9 cellular contexts compared by ENCODE assay signal in the genomic region with DNA sequence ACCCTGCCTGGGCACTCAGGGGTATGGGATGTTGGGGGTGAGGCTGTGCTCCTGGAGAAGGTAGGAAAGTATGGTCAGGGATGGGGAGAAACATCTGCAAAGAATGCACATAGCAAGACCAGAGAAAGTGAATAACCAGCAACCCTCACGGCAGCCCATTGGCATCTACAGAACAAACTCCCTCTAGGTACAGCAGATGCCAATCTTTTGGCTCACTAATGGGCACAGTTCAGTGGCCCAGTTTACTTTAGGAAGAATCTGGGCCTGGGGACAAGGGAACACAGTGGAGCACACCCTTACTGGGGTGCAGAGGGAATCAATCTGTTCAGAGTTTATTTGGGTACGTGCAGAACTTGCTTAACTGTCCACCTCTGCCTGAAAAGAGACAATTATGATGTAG.
DNase-seq lines count a peak whose midpoint lies in the region; ATAC-seq and TF ChIP-seq lines count a peak whose summit lies in the region.
"Had no signal": no experiment of that assay in that cellular context is flagged by ENCODE, and none has a peak within 500 bp of the region (broad histone marks: within the 10 kb centered on the region; RNA-seq: fewer than 3 reads in every experiment).

No MANE protein-coding gene starts in this region.

- H3K9me3 Mint-ChIP-seq in activated CD8-positive, alpha-beta T cell treated with anti-CD3 and anti-CD28 coated beads for 36 hours, result no peaks in the 10 kb centered on the region
- H3K9me3 Mint-ChIP-seq in activated CD8-positive, alpha-beta T cell treated with anti-CD3 and anti-CD28 coated beads, Interleukin-2, amount 10 ng/mL, durations not matched to agents 7 days and 5 days (ENCODE audit: insufficient read depth), result no peaks in the 10 kb centered on the region

- TF ChIP-seq EP300 in suprapubic skin (IDR thresholded peaks at IDR 0.05), result no peak

- no peaks in the 10 kb centered on the region for H3K27me3 Mint-ChIP-seq in activated CD8-positive, alpha-beta T cell treated with anti-CD3 and anti-CD28 coated beads for 36 hours
- no peaks in the 10 kb centered on the region for H3K27me3 Mint-ChIP-seq in activated CD8-positive, alpha-beta T cell treated with anti-CD3 and anti-CD28 coated beads, Interleukin-2, amount 10 ng/mL, durations not matched to agents 7 days and 5 days (ENCODE audit: low read depth)

- no peak overlapping the region for H3K4me2 ChIP-seq in OCI-LY7 (ENCODE audit: low read length)

- H3K36me3 ChIP-seq in suprapubic skin (no peaks in the 10 kb centered on the region), OCI-LY7 (ENCODE audit: insufficient read depth, low read length) (no peaks in the 10 kb centered on the region)

- no peaks in the 10 kb centered on the region for H3K79me2 ChIP-seq in OCI-LY7 (ENCODE audit: insufficient read depth, low read depth, low read length)

- no peak overlapping the region for H3K4me3 ChIP-seq in epithelial cell of esophagus (ENCODE audit: low read length)
- H3K4me3 ChIP-seq in suprapubic skin, result no peak overlapping the region
- H3K4me3 ChIP-seq in OCI-LY7 (ENCODE audit: low read depth, low read length, poor library complexity, severe bottlenecking), result no peak overlapping the region

- H3K27ac Mint-ChIP-seq in activated CD8-positive, alpha-beta T cell treated with anti-CD3 and anti-CD28 coated beads for 36 hours, result peak overlapping the region; percentile 16
- H3K27ac Mint-ChIP-seq in activated CD8-positive, alpha-beta T cell treated with anti-CD3 and anti-CD28 coated beads, Interleukin-2, amount 10 ng/mL, durations not matched to agents 7 days and 5 days, result no peak overlapping the region

- no TSS peak for BruUV-seq in OCI-LY7 (replicated peaks; lab: Mats Ljungman, UMichigan)

- POLR2A ChIA-PET in activated CD8-positive, alpha-beta T cell treated with anti-CD3 and anti-CD28 coated beads for 36 hours (lab: Charles Lee), result no interaction called here
- POLR2A ChIA-PET in activated CD8-positive, alpha-beta T cell treated with anti-CD3 and anti-CD28 coated beads, Interleukin-2, amount 10 ng/mL, durations not matched to agents 7 days and 5 days (lab: Charles Lee), result no interaction called here
- POLR2A ChIA-PET in OCI-LY7 (lab: Charles Lee), result no interaction called here

- H3K27ac ChIP-seq in suprapubic skin (peak overlapping the region; percentile 13), OCI-LY7 (ENCODE audit: low read depth, low read length, poor library complexity, severe bottlenecking) (no peak overlapping the region)

- no peak overlapping the region for H3K4me3 Mint-ChIP-seq in activated CD8-positive, alpha-beta T cell treated with anti-CD3 and anti-CD28 coated beads for 36 hours
- no peak overlapping the region for H3K4me3 Mint-ChIP-seq in activated CD8-positive, alpha-beta T cell treated with anti-CD3 and anti-CD28 coated beads, Interleukin-2, amount 10 ng/mL, durations not matched to agents 7 days and 5 days

- no peaks in the 10 kb centered on the region for H4K20me1 ChIP-seq in OCI-LY7 (ENCODE audit: insufficient read depth, low read length)

- 55% methylated on average over 2 of the region's 2 CpGs for WGBS in suprapubic skin

- H2AFZ ChIP-seq in OCI-LY7 (ENCODE audit: low read length), result no peak overlapping the region

- H3K9me3 ChIP-seq in suprapubic skin (no peaks in the 10 kb centered on the region), OCI-LY7 (ENCODE audit: low read length) (no peaks in the 10 kb centered on the region)

- no peaks in the 10 kb centered on the region for H3K36me3 Mint-ChIP-seq in activated CD8-positive, alpha-beta T cell treated with anti-CD3 and anti-CD28 coated beads for 36 hours (ENCODE audit: low read depth)
- no peaks in the 10 kb centered on the region for H3K36me3 Mint-ChIP-seq in activated CD8-positive, alpha-beta T cell treated with anti-CD3 and anti-CD28 coated beads, Interleukin-2, amount 10 ng/mL, durations not matched to agents 7 days and 5 days (ENCODE audit: low read depth)

- no peak for DNase-seq in activated CD8-positive, alpha-beta T cell treated with anti-CD3 and anti-CD28 coated beads for 36 hours
- no peak for DNase-seq in activated CD8-positive, alpha-beta T cell treated with anti-CD3 and anti-CD28 coated beads, Interleukin-2, amount 10 ng/mL, durations not matched to agents 7 days and 5 days
- peak; percentile 16 for DNase-seq in epithelial cell of esophagus (ENCODE audit: low read depth)
- no peak for DNase-seq in suprapubic skin (ENCODE audit: low spot score in 2 of 2)
- no peak for DNase-seq in NCI-H510A (lab: John Stamatoyannopoulos, UW)
- no peak for DNase-seq in activated CD8-positive, alpha-beta memory T cell treated with anti-CD3 and anti-CD28 coated beads for 24 hours
- DNase-seq in OCI-LY7 (ENCODE audit: low spot score), result no peak
- DNase-seq: KG1 had no signal

- no peaks in the 10 kb centered on the region for H3K9me2 ChIP-seq in OCI-LY7 (ENCODE audit: insufficient read depth, low read length)

- peaks cover 26% of the 10 kb centered on the region for H3K4me1 Mint-ChIP-seq in activated CD8-positive, alpha-beta T cell treated with anti-CD3 and anti-CD28 coated beads for 36 hours (ENCODE audit: low read depth)
- peaks cover 9% of the 10 kb centered on the region for H3K4me1 Mint-ChIP-seq in activated CD8-positive, alpha-beta T cell treated with anti-CD3 and anti-CD28 coated beads, Interleukin-2, amount 10 ng/mL, durations not matched to agents 7 days and 5 days (ENCODE audit: low read depth)

- TF ChIP-seq POLR2A in suprapubic skin (IDR thresholded peaks at IDR 0.05), result no peak

- no peak for TF ChIP-seq CTCF in activated CD8-positive, alpha-beta T cell treated with anti-CD3 and anti-CD28 coated beads for 36 hours (IDR thresholded peaks at IDR 0.05)
- TF ChIP-seq CTCF in epithelial cell of esophagus (IDR thresholded peaks at IDR 0.05; ENCODE audit: insufficient read depth, low read depth, low read length, missing control alignments), result no peak
- no peak for TF ChIP-seq CTCF in suprapubic skin (IDR thresholded peaks at IDR 0.05)
- no peak for TF ChIP-seq CTCF in OCI-LY7 (conservative IDR thresholded peaks at IDR 0.05; ENCODE audit: low read length)

- intact Hi-C loops in activated CD8-positive, alpha-beta T cell treated with anti-CD3 and anti-CD28 coated beads for 36 hours (cut with micrococcal nuclease), result no loop called here
- intact Hi-C loops in OCI-LY7 (cut with micrococcal nuclease; ENCODE audit: unreplicated experiment), result no loop called here

- CTCF ChIA-PET in activated CD8-positive, alpha-beta T cell treated with anti-CD3 and anti-CD28 coated beads for 36 hours (lab: Charles Lee), result interaction anchor here (2.3 kb wide), 1 partner anchor 25 kb away, joined by 9 read pairs; no protein-coding TSS in a partner anchor
- CTCF ChIA-PET in activated CD8-positive, alpha-beta T cell treated with anti-CD3 and anti-CD28 coated beads, Interleukin-2, amount 10 ng/mL, durations not matched to agents 7 days and 5 days (lab: Charles Lee), result interaction anchor here (1.4 kb wide), 1 partner anchor 35 kb away, joined by 3 read pairs; no protein-coding TSS in a partner anchor
- CTCF ChIA-PET in OCI-LY7 (lab: Charles Lee; ENCODE audit: unreplicated experiment), result no interaction called here

- no peaks in the 10 kb centered on the region for H3K27me3 ChIP-seq in suprapubic skin

- peaks cover 16% of the 10 kb centered on the region for H3K4me1 ChIP-seq in suprapubic skin
- no peaks in the 10 kb centered on the region for H3K4me1 ChIP-seq in OCI-LY7 (ENCODE audit: insufficient read depth, low read length, poor library complexity, severe bottlenecking)

- ATAC-seq in activated CD8-positive, alpha-beta T cell treated with anti-CD3 and anti-CD28 coated beads for 36 hours, result no peak
- ATAC-seq in activated CD8-positive, alpha-beta T cell treated with anti-CD3 and anti-CD28 coated beads, Interleukin-2, amount 10 ng/mL, durations not matched to agents 7 days and 5 days, result no peak
- ATAC-seq in HG03520 (IDR thresholded peaks at IDR 0.05; ENCODE audit: unreplicated experiment), result peak; percentile 15
